In genomic region chr13:85099245-85099644, GRCh38 we compare ENCODE assay signal across 19 cellular contexts.
"Had no signal": no experiment of that assay in that cellular context is flagged by ENCODE, and none has a peak within 500 bp of the region (broad histone marks: within the 10 kb centered on the region; RNA-seq: fewer than 3 reads in every experiment).

No MANE protein-coding gene starts in this region.

- H3K27ac ChIP-seq: coronary artery, dorsolateral prefrontal cortex, esophagus muscularis mucosa, gastrocnemius medialis, heart right ventricle, left lung, lower lobe of right lung had no signal

- ATAC-seq: gastrocnemius medialis, heart right ventricle, left cardiac atrium, left lung, left ventricle myocardium superior, lower lobe of right lung, mucosa of descending colon had no signal

- H3K4me1 ChIP-seq: esophagus muscularis mucosa, gastrocnemius medialis, heart right ventricle, left lung, lower lobe of right lung had no signal

- DNase-seq: dermis blood vessel endothelial cell; dorsolateral prefrontal cortex; effector CD4-positive, alpha-beta T cell; effector memory CD4-positive, alpha-beta T cell; foreskin melanocyte; gastrocnemius medialis; glutamatergic neuron; head of caudate nucleus; heart right ventricle; hippocampal formation; left cardiac atrium; left lung; left ventricle myocardium superior; lower lobe of right lung; mesenchymal stem cell; mucosa of descending colon; naive B cell had no signal

- H3K27me3 ChIP-seq: esophagus muscularis mucosa, gastrocnemius medialis, heart right ventricle, left lung had no signal
